ENCODE assay signal across 22 cellular contexts in the genomic region with DNA sequence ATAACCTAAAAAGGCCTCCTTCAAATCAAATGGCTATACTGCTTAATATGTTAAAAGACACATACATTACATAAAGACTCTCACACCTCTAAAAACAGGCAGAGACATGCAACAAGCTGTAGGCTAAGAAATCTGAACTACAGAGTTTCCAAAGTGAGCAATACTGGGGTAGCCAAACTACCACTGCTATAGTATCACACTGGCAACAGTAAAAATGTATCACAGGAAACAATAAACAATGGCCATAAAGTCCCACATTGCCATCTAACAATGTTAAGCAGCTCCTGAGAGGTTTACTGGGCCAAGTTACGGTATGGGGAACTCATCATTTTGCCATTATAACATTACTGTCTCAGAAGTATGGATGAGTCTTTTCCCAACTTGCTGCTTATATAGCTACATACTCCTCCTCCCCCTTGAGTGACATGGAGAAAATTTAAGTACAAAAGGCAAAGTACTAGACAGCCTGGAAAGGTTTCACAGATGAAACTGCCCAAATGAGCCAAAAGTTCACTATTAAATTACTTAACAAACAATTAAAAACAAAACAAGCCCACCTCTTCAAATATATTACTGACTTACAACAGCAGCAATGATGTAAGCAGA. TPM values are rescaled to one million over a fixed set of nuclear protein-coding genes. Genes with fewer than 3 reads are reported as not detected.
DNase-seq lines count a peak whose midpoint lies in the region; ATAC-seq and TF ChIP-seq lines count a peak whose summit lies in the region.
"Had no signal": no experiment of that assay in that cellular context is flagged by ENCODE, and none has a peak within 500 bp of the region (broad histone marks: within the 10 kb centered on the region; RNA-seq: fewer than 3 reads in every experiment).

No MANE protein-coding gene starts in this region.

- no peaks in the 10 kb centered on the region for H3K9me3 ChIP-seq in CD8-positive, alpha-beta memory T cell (ENCODE audit: low read length)
- H3K9me3 ChIP-seq: BLaER1, neutrophil, SJSA1 had no signal

- ATAC-seq in central memory CD8-positive, alpha-beta T cell (replicated peaks; ENCODE audit: extremely low read depth, poor library complexity, severe bottlenecking), result no peak
- ATAC-seq in left lobe of liver, result peak; percentile 39
- no peak for ATAC-seq in GM18505 (IDR thresholded peaks at IDR 0.05; ENCODE audit: unreplicated experiment)
- ATAC-seq: HCT116; stimulated activated effector memory CD8-positive, alpha-beta T cell treated with anti-CD3 and anti-CD28 coated beads, Interleukin-12 subunit alpha, Interleukin-12 subunit beta, amount 100 ng/mL, for 72 hours; T-helper 17 cell had no signal

- no peak overlapping the region for H3K4me3 ChIP-seq in CD8-positive, alpha-beta memory T cell (ENCODE audit: low read length)
- H3K4me3 ChIP-seq: BLaER1, SJSA1, skin epidermis had no signal

- peaks cover 5 to 45% (median 19%) of the 10 kb centered on the region in 3 donors for H3K36me3 Mint-ChIP-seq in CD8-positive, alpha-beta memory T cell
- H3K36me3 Mint-ChIP-seq in central memory CD8-positive, alpha-beta T cell (ENCODE audit: insufficient read depth), result peaks cover 20% of the 10 kb centered on the region
- peaks cover 25% of the 10 kb centered on the region for H3K36me3 Mint-ChIP-seq in activated naive CD8-positive, alpha-beta T cell treated with anti-CD3 and anti-CD28 coated beads for 36 hours

- H3K4me1 Mint-ChIP-seq in CD8-positive, alpha-beta memory T cell, result peaks cover 31 to 47% (median 37%) of the 10 kb centered on the region in 3 donors
- H3K4me1 Mint-ChIP-seq in central memory CD8-positive, alpha-beta T cell, result peaks cover 29% of the 10 kb centered on the region
- peaks cover 14% of the 10 kb centered on the region for H3K4me1 Mint-ChIP-seq in activated naive CD8-positive, alpha-beta T cell treated with anti-CD3 and anti-CD28 coated beads for 36 hours
- H3K4me1 Mint-ChIP-seq: activated naive CD8-positive, alpha-beta T cell treated with anti-CD3 and anti-CD28 coated beads, Interleukin-2, amount 10 ng/mL, durations not matched to agents 7 days and 5 days had no signal

- no peak overlapping the region for H3K27ac ChIP-seq in CD8-positive, alpha-beta memory T cell (ENCODE audit: low read depth, low read length)
- H3K27ac ChIP-seq: BLaER1, neutrophil, SJSA1, skin epidermis had no signal

- POLR2A ChIA-PET in CD8-positive, alpha-beta memory T cell (lab: Charles Lee), result no interaction called here

- H3K4me1 ChIP-seq in CD8-positive, alpha-beta memory T cell (ENCODE audit: insufficient read depth, low read length), result no peaks in the 10 kb centered on the region
- H3K4me1 ChIP-seq: BLaER1, SJSA1 had no signal

- H3K27me3 ChIP-seq in CD8-positive, alpha-beta memory T cell (ENCODE audit: insufficient read depth, low read length, poor library complexity, severe bottlenecking), result no peaks in the 10 kb centered on the region
- H3K27me3 ChIP-seq: BLaER1, neutrophil, SJSA1 had no signal

- DNase-seq in CD8-positive, alpha-beta memory T cell, result no peak
- DNase-seq in NCI-H69 (lab: John Stamatoyannopoulos, UW) (peak; percentile 18), left lobe of liver (ENCODE audit: low spot score) (no peak), DMS114 treated with DMSO at 0.1 percent for 48 hours (lab: John Stamatoyannopoulos, UW; ENCODE audit: unreplicated experiment) (no peak)
- DNase-seq in central memory CD8-positive, alpha-beta T cell (ENCODE audit: low spot score in 2 of 2), result no peak
- no peak for DNase-seq in NK-92 treated with Interleukin-12 subunit alpha and Interleukin-12 subunit beta, amount 100 ng/mL, for 24 hours (lab: John Stamatoyannopoulos, UW)
- no peak for DNase-seq in activated naive CD8-positive, alpha-beta T cell treated with anti-CD3 and anti-CD28 coated beads for 36 hours
- DNase-seq: ACHN; activated CD4-positive, alpha-beta T cell treated with anti-CD3 and anti-CD28 coated beads, Interleukin-2, amount 10 ng/mL, durations not matched to agents 7 days and 5 days; activated naive CD8-positive, alpha-beta T cell treated with anti-CD3 and anti-CD28 coated beads, Interleukin-2, amount 10 ng/mL, durations not matched to agents 7 days and 5 days; endodermal cell; NCI-H1930; NCI-H226; stimulated activated CD4-positive, alpha-beta T cell treated with anti-CD3 and anti-CD28 coated beads, Interleukin-2, amount 100 ng/mL, for 24 hours; T-helper 17 cell had no signal

- no peaks in the 10 kb centered on the region for H3K9me3 Mint-ChIP-seq in CD8-positive, alpha-beta memory T cell
- H3K9me3 Mint-ChIP-seq in central memory CD8-positive, alpha-beta T cell, result no peaks in the 10 kb centered on the region
- peaks cover 4% of the 10 kb centered on the region for H3K9me3 Mint-ChIP-seq in activated naive CD8-positive, alpha-beta T cell treated with anti-CD3 and anti-CD28 coated beads for 36 hours
- H3K9me3 Mint-ChIP-seq: endodermal cell; stimulated activated effector memory CD8-positive, alpha-beta T cell treated with anti-CD3 and anti-CD28 coated beads, Interleukin-12 subunit alpha, Interleukin-12 subunit beta, amount 100 ng/mL, for 72 hours had no signal

- no peak for TF ChIP-seq POLR2A in GM18505 (IDR thresholded peaks at IDR 0.05; ENCODE audit: borderline replicate concordance, extremely low read depth, insufficient read depth, insufficient read length)

- H3K27ac Mint-ChIP-seq in CD8-positive, alpha-beta memory T cell, result peak overlapping the region in 5 of 8 donors; percentile 2 to 78 (median 37)
- H3K27ac Mint-ChIP-seq in central memory CD8-positive, alpha-beta T cell (ENCODE audit: low read depth), result peak overlapping the region; percentile 77
- H3K27ac Mint-ChIP-seq in activated naive CD8-positive, alpha-beta T cell treated with anti-CD3 and anti-CD28 coated beads for 36 hours, result no peak overlapping the region
- H3K27ac Mint-ChIP-seq: activated CD4-positive, alpha-beta T cell treated with anti-CD3 and anti-CD28 coated beads, Interleukin-2, amount 10 ng/mL, durations not matched to agents 7 days and 5 days; activated naive CD8-positive, alpha-beta T cell treated with anti-CD3 and anti-CD28 coated beads, Interleukin-2, amount 10 ng/mL, durations not matched to agents 7 days and 5 days; endodermal cell; stimulated activated effector memory CD8-positive, alpha-beta T cell treated with anti-CD3 and anti-CD28 coated beads, Interleukin-12 subunit alpha, Interleukin-12 subunit beta, amount 100 ng/mL, for 72 hours; T-helper 17 cell had no signal

- peaks cover 7% of the 10 kb centered on the region for H3K36me3 ChIP-seq in CD8-positive, alpha-beta memory T cell (ENCODE audit: insufficient read depth, low read length)

- H3K4me3 Mint-ChIP-seq in CD8-positive, alpha-beta memory T cell, result no peak overlapping the region
- H3K4me3 Mint-ChIP-seq in central memory CD8-positive, alpha-beta T cell, result peak overlapping the region; percentile 25
- no peak overlapping the region for H3K4me3 Mint-ChIP-seq in activated naive CD8-positive, alpha-beta T cell treated with anti-CD3 and anti-CD28 coated beads for 36 hours
- H3K4me3 Mint-ChIP-seq: activated CD4-positive, alpha-beta T cell treated with anti-CD3 and anti-CD28 coated beads, Interleukin-2, amount 10 ng/mL, durations not matched to agents 7 days and 5 days; activated naive CD8-positive, alpha-beta T cell treated with anti-CD3 and anti-CD28 coated beads, Interleukin-2, amount 10 ng/mL, durations not matched to agents 7 days and 5 days; endodermal cell; stimulated activated effector memory CD8-positive, alpha-beta T cell treated with anti-CD3 and anti-CD28 coated beads, Interleukin-12 subunit alpha, Interleukin-12 subunit beta, amount 100 ng/mL, for 72 hours; T-helper 17 cell had no signal

- H3K27me3 Mint-ChIP-seq in CD8-positive, alpha-beta memory T cell, result no peaks in the 10 kb centered on the region
- no peaks in the 10 kb centered on the region for H3K27me3 Mint-ChIP-seq in central memory CD8-positive, alpha-beta T cell
- no peaks in the 10 kb centered on the region for H3K27me3 Mint-ChIP-seq in activated naive CD8-positive, alpha-beta T cell treated with anti-CD3 and anti-CD28 coated beads for 36 hours
- H3K27me3 Mint-ChIP-seq: activated CD4-positive, alpha-beta T cell treated with anti-CD3 and anti-CD28 coated beads, Interleukin-2, amount 10 ng/mL, durations not matched to agents 7 days and 5 days; activated naive CD8-positive, alpha-beta T cell treated with anti-CD3 and anti-CD28 coated beads, Interleukin-2, amount 10 ng/mL, durations not matched to agents 7 days and 5 days; T-helper 17 cell had no signal

- CTCF ChIA-PET in CD8-positive, alpha-beta memory T cell (lab: Charles Lee), result interaction anchor here (1.0 kb wide), 1 partner anchor 10 kb away, joined by 3 read pairs; no protein-coding TSS in a partner anchor

RNA-seq across cellular contexts. Expression of gene SS18, which starts 50.3 kb away (rescaled TPM):
- total RNA-seq in CD8-positive, alpha-beta memory T cell, result 10 to 100 TPM; 52.8 to 55.5 TPM
- 41.3 TPM for polyA plus RNA-seq in CD8-positive, alpha-beta memory T cell
- total RNA-seq in left lobe of liver, result 27.4 TPM
- 10 to 100 TPM; 51.8 to 53.3 TPM for total RNA-seq in activated naive CD8-positive, alpha-beta T cell treated with anti-CD3 and anti-CD28 coated beads for 36 hours
